15 cellular contexts compared by ENCODE assay signal in the genomic region with DNA sequence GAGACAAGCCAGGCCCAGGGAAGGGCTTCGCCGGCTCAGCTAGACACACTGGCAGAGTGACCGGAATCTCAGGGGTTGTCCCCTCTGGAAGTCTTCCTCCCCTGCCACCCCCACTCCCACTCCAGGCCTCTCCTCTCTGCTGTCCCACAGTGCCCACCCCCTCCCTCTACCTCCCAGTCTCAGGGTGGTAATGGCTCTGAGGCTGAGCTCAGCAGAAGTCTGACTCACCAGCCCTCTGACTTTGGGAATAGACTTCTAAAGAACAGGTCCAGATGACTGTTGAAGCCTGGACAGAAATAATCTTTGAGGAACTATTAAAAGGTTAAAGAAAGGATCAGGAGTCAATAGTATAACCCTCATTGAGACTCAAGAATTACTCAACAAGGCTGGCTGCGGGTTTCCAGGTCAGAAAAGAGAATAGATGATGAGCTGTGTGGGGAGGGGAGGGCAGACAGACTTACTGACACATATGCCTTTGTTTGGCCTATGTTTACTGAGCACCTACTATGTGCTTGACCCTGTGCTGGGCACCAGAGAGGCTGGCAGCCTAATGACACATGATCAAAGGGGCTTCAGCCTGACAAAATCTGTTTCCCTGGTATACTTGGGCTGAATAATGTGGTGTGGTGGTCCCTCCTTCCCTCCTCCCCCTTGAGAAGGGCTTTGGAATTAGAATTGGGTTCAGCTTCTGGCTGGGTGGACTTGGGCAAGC. TPM values are rescaled to one million over a fixed set of nuclear protein-coding genes. Genes with fewer than 3 reads are reported as not detected.
A peak's percentile ranks its signal among the peaks of the same experiment; 100 is the strongest.
DNase-seq lines count a peak whose midpoint lies in the region; ATAC-seq and TF ChIP-seq lines count a peak whose summit lies in the region.
"Had no signal": no experiment of that assay in that cellular context is flagged by ENCODE, and none has a peak within 500 bp of the region (broad histone marks: within the 10 kb centered on the region; RNA-seq: fewer than 3 reads in every experiment).

No MANE protein-coding gene starts in this region.

- no peak for ATAC-seq in memory B cell (ENCODE audit: low read depth)
- no peak for ATAC-seq in GM21737 (IDR thresholded peaks at IDR 0.05; ENCODE audit: unreplicated experiment)
- ATAC-seq in HG02852 (IDR thresholded peaks at IDR 0.05; ENCODE audit: unreplicated experiment) = no peak
- ATAC-seq: activated CD8-positive, alpha-beta T cell treated with anti-CD3 and anti-CD28 coated beads for 36 hours had no signal

- H3K4me3 ChIP-seq in astrocyte of the spinal cord (ENCODE audit: low read depth, low read length) (no peak overlapping the region), prostate gland (no peak overlapping the region)
- H3K4me3 ChIP-seq: spleen had no signal

- intact Hi-C loops in prostate gland (cut with DNase I) = no loop called here

- H3K9me3 ChIP-seq in prostate gland = no peaks in the 10 kb centered on the region
- H3K9me3 ChIP-seq: spleen had no signal

- no peak overlapping the region for H3K4me3 Mint-ChIP-seq in memory B cell
- H3K4me3 Mint-ChIP-seq: activated CD8-positive, alpha-beta T cell treated with anti-CD3 and anti-CD28 coated beads for 36 hours had no signal

- TF ChIP-seq CTCF in astrocyte of the spinal cord (IDR thresholded peaks at IDR 0.05; ENCODE audit: low read depth, low read length) = no peak
- TF ChIP-seq CTCF in prostate gland (IDR thresholded peaks at IDR 0.05) = no peak

- no peaks in the 10 kb centered on the region for H3K4me1 Mint-ChIP-seq in memory B cell

- no peak overlapping the region for H3K27ac ChIP-seq in prostate gland
- H3K27ac ChIP-seq: C4-2B, KMS-11 had no signal

- H3K27ac Mint-ChIP-seq in memory B cell = peak overlapping the region; percentile 65
- H3K27ac Mint-ChIP-seq: activated CD8-positive, alpha-beta T cell treated with anti-CD3 and anti-CD28 coated beads for 36 hours had no signal

- DNase-seq in A172 (ENCODE audit: low spot score) = peak; percentile 28
- DNase-seq in HPDE6-E6E7 (ENCODE audit: extremely low spot score) = peak; percentile 38
- peak; percentile 64 for DNase-seq in astrocyte of the spinal cord (ENCODE audit: low read depth, low spot score)
- no peak for DNase-seq in memory B cell (ENCODE audit: low spot score in 2 of 2)
- DNase-seq in prostate gland (ENCODE audit: low spot score) = no peak
- DNase-seq in nucleus accumbens (lab: John Stamatoyannopoulos, UW) = no peak
- DNase-seq: activated CD8-positive, alpha-beta T cell treated with anti-CD3 and anti-CD28 coated beads for 36 hours; erythroblast; NCI-H524 treated with DMSO at 0.1 percent for 48 hours; spleen had no signal

- in situ Hi-C loops in astrocyte of the spinal cord (cut with HindIII; ENCODE audit: low sequenced_read_pairs) = no loop called here

- H3K9me3 Mint-ChIP-seq in memory B cell = no peaks in the 10 kb centered on the region
- H3K9me3 Mint-ChIP-seq: activated CD8-positive, alpha-beta T cell treated with anti-CD3 and anti-CD28 coated beads for 36 hours had no signal

- 79% methylated on average over 4 of the region's 4 CpGs for WGBS in prostate gland

- H3K36me3 ChIP-seq in prostate gland = peaks cover 0 to 8% of the 10 kb centered on the region in 2 donors

- peaks cover 26% of the 10 kb centered on the region for H3K36me3 Mint-ChIP-seq in memory B cell

- no peak for TF ChIP-seq POLR2A in prostate gland (IDR thresholded peaks at IDR 0.05)

- H3K27me3 Mint-ChIP-seq in memory B cell = no peaks in the 10 kb centered on the region
- H3K27me3 Mint-ChIP-seq: activated CD8-positive, alpha-beta T cell treated with anti-CD3 and anti-CD28 coated beads for 36 hours had no signal

- H3K4me1 ChIP-seq in prostate gland (replicated peaks) = peaks cover 12% of the 10 kb centered on the region

- H3K27me3 ChIP-seq in prostate gland (replicated peaks; ENCODE audit: insufficient read depth) = no peaks in the 10 kb centered on the region
- H3K27me3 ChIP-seq: spleen had no signal

RNA-seq across cellular contexts. Expression of gene HCRTR1, which starts 8.2 kb away (rescaled TPM):
- total RNA-seq in A172 (2014; rRNA removed; shearing (Covaris generic)) = not detected in 2 replicates
- not detected for total RNA-seq in prostate gland
- total RNA-seq: activated CD8-positive, alpha-beta T cell treated with anti-CD3 and anti-CD28 coated beads for 36 hours; liver; spleen had no signal

RNA-seq across cellular contexts. Expression of gene PEF1, which starts 19.0 kb away (rescaled TPM):
- total RNA-seq in A172 (2014; rRNA removed; shearing (Covaris generic)) = 62.2 and 62.7 TPM in 2 replicates
- 10 to 100 TPM; 83.1 to 99.5 TPM for total RNA-seq in prostate gland

RNA-seq across cellular contexts. Expression of gene TINAGL1, which starts 49.4 kb away (rescaled TPM):
- 178 and 257 TPM in 2 replicates for total RNA-seq in A172 (2014; rRNA removed; shearing (Covaris generic))
- 100 to 1,000 TPM; 103 to 134 TPM for total RNA-seq in prostate gland
- total RNA-seq: activated CD8-positive, alpha-beta T cell treated with anti-CD3 and anti-CD28 coated beads for 36 hours had no signal

Comparison
In these comparisons a context has a peak if more than half of its experiments do, and no peak if none do; other contexts are left out.
1. DNase-seq: peak in A172 (single experiment), HPDE6-E6E7 (single experiment) and astrocyte of the spinal cord (single experiment); none in memory B cell (0 of 2), prostate gland (single experiment) and nucleus accumbens (0 of 56).